ENCODE assay signal across 27 cellular contexts in the genomic region with DNA sequence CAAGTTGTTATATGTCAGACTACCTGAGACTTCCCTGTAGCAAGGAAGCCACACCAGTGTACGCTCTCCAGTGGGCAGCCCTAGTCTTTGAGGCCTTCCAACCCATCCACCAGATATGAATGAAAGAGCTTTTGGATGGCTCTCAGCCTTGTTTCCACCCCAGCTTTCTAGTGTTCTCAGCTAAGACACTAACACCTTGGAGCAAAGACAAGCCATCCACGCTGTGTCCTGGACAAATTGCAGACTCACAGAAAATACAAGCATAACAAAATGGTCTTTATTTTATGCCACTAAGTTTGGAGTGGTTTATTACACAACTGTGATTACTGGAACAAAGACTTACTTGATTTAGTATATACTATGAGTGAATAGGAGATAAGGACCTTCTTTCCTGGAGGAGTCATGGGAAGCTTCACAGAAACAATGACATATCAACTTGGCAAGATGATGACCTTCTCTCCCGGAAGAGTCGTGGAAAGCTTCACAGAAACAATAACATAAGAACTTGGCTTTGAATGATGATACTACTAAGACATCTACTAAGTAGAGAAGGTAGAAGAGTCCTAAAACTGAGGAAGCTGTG.
"Had no signal": no experiment of that assay in that cellular context is flagged by ENCODE, and none has a peak within 500 bp of the region (broad histone marks: within the 10 kb centered on the region; RNA-seq: fewer than 3 reads in every experiment).

No MANE protein-coding gene starts in this region.

- H3K4me1 ChIP-seq: esophagus muscularis mucosa, foreskin keratinocyte, right lobe of liver, thyroid gland, uterus had no signal

- H3K27ac Mint-ChIP-seq: memory B cell; natural killer cell treated with Interleukin-12 subunit alpha and Interleukin-12 subunit beta and Interleukin-15 and Interleukin-18, amount 100 ng/mL, for 72 hours; progenitor cell of endocrine pancreas; stimulated activated effector memory CD8-positive, alpha-beta T cell treated with anti-CD3 and anti-CD28 coated beads, Interleukin-12 subunit alpha, Interleukin-12 subunit beta, amount 100 ng/mL, for 72 hours; type B pancreatic cell had no signal

- H3K27me3 Mint-ChIP-seq: memory B cell; natural killer cell treated with Interleukin-12 subunit alpha and Interleukin-12 subunit beta and Interleukin-15 and Interleukin-18, amount 100 ng/mL, for 72 hours; progenitor cell of endocrine pancreas; type B pancreatic cell had no signal

- DNase-seq: cortex of kidney; dorsolateral prefrontal cortex; effector memory CD4-positive, alpha-beta T cell; foreskin keratinocyte; head of caudate nucleus; lower lobe of right lung; midbrain; occipital lobe; pancreas; right lobe of liver; stimulated activated CD4-positive, alpha-beta T cell treated with anti-CD3 and anti-CD28 coated beads, Interleukin-4, amount 100 ng/mL, for 1 hour; stimulated activated CD8-positive, alpha-beta memory T cell treated with anti-CD3 and anti-CD28 coated beads, Interleukin-4, amount 100 ng/mL, for 48 hours; stimulated activated naive CD8-positive, alpha-beta T cell treated with anti-CD3 and anti-CD28 coated beads, Interleukin-15, Interleukin-2, amounts not matched to agents 100 U/mL and 50 U/mL, for 24 hours; thyroid gland; uterus had no signal

- H3K9me3 ChIP-seq: esophagus muscularis mucosa, lower lobe of right lung, pancreas, right lobe of liver, suprapubic skin, thyroid gland, uterus had no signal

- H3K4me3 ChIP-seq: dorsolateral prefrontal cortex, esophagus muscularis mucosa, hepatocyte, lower lobe of right lung, pancreas, right lobe of liver, suprapubic skin, thyroid gland, uterus had no signal

- H2AFZ ChIP-seq: hepatocyte had no signal

- H3K36me3 ChIP-seq: esophagus muscularis mucosa, lower lobe of right lung, pancreas, right lobe of liver, suprapubic skin, thyroid gland, uterus had no signal

- H3K79me2 ChIP-seq: hepatocyte had no signal

- ATAC-seq: foreskin keratinocyte; left lobe of liver; lower lobe of right lung; natural killer cell treated with Interleukin-12 subunit alpha and Interleukin-12 subunit beta and Interleukin-15 and Interleukin-18, amount 100 ng/mL, for 72 hours; pancreas; right lobe of liver; stimulated activated effector memory CD8-positive, alpha-beta T cell treated with anti-CD3 and anti-CD28 coated beads, Interleukin-12 subunit alpha, Interleukin-12 subunit beta, amount 100 ng/mL, for 72 hours; stimulated activated naive CD8-positive, alpha-beta T cell treated with anti-CD3 and anti-CD28 coated beads, Interleukin-15, Interleukin-2, amounts not matched to agents 100 U/mL and 50 U/mL, for 24 hours had no signal

- H3K9me3 Mint-ChIP-seq: memory B cell; stimulated activated effector memory CD8-positive, alpha-beta T cell treated with anti-CD3 and anti-CD28 coated beads, Interleukin-12 subunit alpha, Interleukin-12 subunit beta, amount 100 ng/mL, for 72 hours; type B pancreatic cell had no signal

- H3K27ac ChIP-seq: dorsolateral prefrontal cortex, epithelial cell of prostate, esophagus muscularis mucosa, foreskin keratinocyte, hepatocyte, lower lobe of right lung, pancreas, right lobe of liver, suprapubic skin, thyroid gland, uterus had no signal

- H3K27me3 ChIP-seq: dorsolateral prefrontal cortex, esophagus muscularis mucosa, foreskin keratinocyte, hepatocyte, pancreas, right lobe of liver, suprapubic skin, thyroid gland, uterus had no signal

- H3K4me2 ChIP-seq: hepatocyte had no signal

- H3K4me3 Mint-ChIP-seq: memory B cell; natural killer cell treated with Interleukin-12 subunit alpha and Interleukin-12 subunit beta and Interleukin-15 and Interleukin-18, amount 100 ng/mL, for 72 hours; stimulated activated effector memory CD8-positive, alpha-beta T cell treated with anti-CD3 and anti-CD28 coated beads, Interleukin-12 subunit alpha, Interleukin-12 subunit beta, amount 100 ng/mL, for 72 hours; type B pancreatic cell had no signal

- H3K36me3 Mint-ChIP-seq: memory B cell; natural killer cell treated with Interleukin-12 subunit alpha and Interleukin-12 subunit beta and Interleukin-15 and Interleukin-18, amount 100 ng/mL, for 72 hours; stimulated activated effector memory CD8-positive, alpha-beta T cell treated with anti-CD3 and anti-CD28 coated beads, Interleukin-12 subunit alpha, Interleukin-12 subunit beta, amount 100 ng/mL, for 72 hours; type B pancreatic cell had no signal

- FAIRE-seq: endometrium, islet of Langerhans, pancreas had no signal
